Comparison of ENCODE assay signal across 1 cellular context in genomic region chr4:98928505-98929340, GRCh38.
TF ChIP-seq lines count a peak whose summit lies in the region.

TSS of gene EIF4E (minus strand) at chr4:98929133. CDS start at chr4:98929112, 21 bp downstream.

TF ChIP-seq in GM12878, 131 proteins besides CTCF, POLR2A, EP300 and RAD21 (continued from another document and continues in another):
- TF ChIP-seq CUX1 (IDR thresholded peaks at IDR 0.05; ENCODE audit: insufficient replicate concordance, low read depth, low read length) (no peak), NBN (IDR thresholded peaks at IDR 0.05) (peak; percentile 65; the same call in 1 of the 2 replicates), RELB (IDR thresholded peaks at IDR 0.05; ENCODE audit: low read depth) (no peak; the same call in 1 of the 2 replicates), NFXL1 (IDR thresholded peaks at IDR 0.05; ENCODE audit: borderline replicate concordance) (no peak), FOXK2 (IDR thresholded peaks at IDR 0.05) (no peak), RBBP5 (conservative IDR thresholded peaks at IDR 0.05) (no peak), TCF3 (IDR thresholded peaks at IDR 0.05; ENCODE audit: borderline replicate concordance, insufficient read depth, low read depth, low read length) (no peak), TCF7 (IDR thresholded peaks at IDR 0.05; ENCODE audit: borderline replicate concordance) (no peak), POU2F2 (IDR thresholded peaks at IDR 0.05; ENCODE audit: borderline replicate concordance, low read depth, low read length) (peak; percentile 40; the same call in 2 of the 3 replicates), RAD51 (IDR thresholded peaks at IDR 0.05) (peak; percentile 98), FOXM1 (IDR thresholded peaks at IDR 0.05; ENCODE audit: low read depth, low read length) (no peak), NKRF (conservative IDR thresholded peaks at IDR 0.05) (peak; percentile 58; the same call in 1 of the 2 replicates), ZBTB33 (IDR thresholded peaks at IDR 0.05) (0 out of 2 replicates have a peak, but pooled peaks have one; percentile 20), PAX5 (IDR thresholded peaks at IDR 0.05; ENCODE audit: borderline replicate concordance, low read depth, low read length) (no peak; the same call in 1 of the 2 replicates), SUPT20H (IDR thresholded peaks at IDR 0.05; ENCODE audit: borderline replicate concordance, control insufficient read depth, low read depth, low read length) (no peak), JUNB (IDR thresholded peaks at IDR 0.05) (no peak), IRF4 (IDR thresholded peaks at IDR 0.05; ENCODE audit: low read depth, low read length) (no peak), WRNIP1 (IDR thresholded peaks at IDR 0.05; ENCODE audit: borderline replicate concordance, low read depth, low read length) (no peak), ZNF217 (IDR thresholded peaks at IDR 0.05) (no peak), BCL11A (IDR thresholded peaks at IDR 0.05; ENCODE audit: low read depth, low read length) (no peak), GABPA (IDR thresholded peaks at IDR 0.05; ENCODE audit: low read depth) (no peak), SMAD1 (IDR thresholded peaks at IDR 0.05; ENCODE audit: low read depth, partially characterized antibody) (no peak), RB1 (IDR thresholded peaks at IDR 0.05; ENCODE audit: borderline replicate concordance) (peak; percentile 68; the same call in 1 of the 2 replicates), HDAC2 (IDR thresholded peaks at IDR 0.05) (no peak), STAT3 (IDR thresholded peaks at IDR 0.05; ENCODE audit: low read depth, low read length) (no peak), NR2F1 (conservative IDR thresholded peaks at IDR 0.05) (no peak; the same call in 1 of the 2 replicates), TBL1XR1 (IDR thresholded peaks at IDR 0.05; ENCODE audit: low read depth, low read length) (peak; percentile 62; the same call in 1 of the 2 replicates), BRCA1 (IDR thresholded peaks at IDR 0.05; ENCODE audit: low read depth, low read length) (no peak)
- TF ChIP-seq, protein P1, sequence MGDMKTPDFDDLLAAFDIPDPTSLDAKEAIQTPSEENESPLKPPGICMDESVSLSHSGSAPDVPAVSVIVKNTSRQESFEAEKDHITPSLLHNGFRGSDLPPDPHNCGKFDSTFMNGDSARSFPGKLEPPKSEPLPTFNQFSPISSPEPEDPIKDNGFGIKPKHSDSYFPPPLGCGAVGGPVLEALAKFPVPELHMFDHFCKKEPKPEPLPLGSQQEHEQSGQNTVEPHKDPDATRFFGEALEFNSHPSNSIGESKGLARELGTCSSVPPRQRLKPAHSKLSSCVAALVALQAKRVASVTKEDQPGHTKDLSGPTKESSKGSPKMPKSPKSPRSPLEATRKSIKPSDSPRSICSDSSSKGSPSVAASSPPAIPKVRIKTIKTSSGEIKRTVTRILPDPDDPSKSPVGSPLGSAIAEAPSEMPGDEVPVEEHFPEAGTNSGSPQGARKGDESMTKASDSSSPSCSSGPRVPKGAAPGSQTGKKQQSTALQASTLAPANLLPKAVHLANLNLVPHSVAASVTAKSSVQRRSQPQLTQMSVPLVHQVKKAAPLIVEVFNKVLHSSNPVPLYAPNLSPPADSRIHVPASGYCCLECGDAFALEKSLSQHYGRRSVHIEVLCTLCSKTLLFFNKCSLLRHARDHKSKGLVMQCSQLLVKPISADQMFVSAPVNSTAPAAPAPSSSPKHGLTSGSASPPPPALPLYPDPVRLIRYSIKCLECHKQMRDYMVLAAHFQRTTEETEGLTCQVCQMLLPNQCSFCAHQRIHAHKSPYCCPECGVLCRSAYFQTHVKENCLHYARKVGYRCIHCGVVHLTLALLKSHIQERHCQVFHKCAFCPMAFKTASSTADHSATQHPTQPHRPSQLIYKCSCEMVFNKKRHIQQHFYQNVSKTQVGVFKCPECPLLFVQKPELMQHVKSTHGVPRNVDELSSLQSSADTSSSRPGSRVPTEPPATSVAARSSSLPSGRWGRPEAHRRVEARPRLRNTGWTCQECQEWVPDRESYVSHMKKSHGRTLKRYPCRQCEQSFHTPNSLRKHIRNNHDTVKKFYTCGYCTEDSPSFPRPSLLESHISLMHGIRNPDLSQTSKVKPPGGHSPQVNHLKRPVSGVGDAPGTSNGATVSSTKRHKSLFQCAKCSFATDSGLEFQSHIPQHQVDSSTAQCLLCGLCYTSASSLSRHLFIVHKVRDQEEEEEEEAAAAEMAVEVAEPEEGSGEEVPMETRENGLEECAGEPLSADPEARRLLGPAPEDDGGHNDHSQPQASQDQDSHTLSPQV (IDR thresholded peaks at IDR 0.05) = no peak
- TF ChIP-seq, protein P2, sequence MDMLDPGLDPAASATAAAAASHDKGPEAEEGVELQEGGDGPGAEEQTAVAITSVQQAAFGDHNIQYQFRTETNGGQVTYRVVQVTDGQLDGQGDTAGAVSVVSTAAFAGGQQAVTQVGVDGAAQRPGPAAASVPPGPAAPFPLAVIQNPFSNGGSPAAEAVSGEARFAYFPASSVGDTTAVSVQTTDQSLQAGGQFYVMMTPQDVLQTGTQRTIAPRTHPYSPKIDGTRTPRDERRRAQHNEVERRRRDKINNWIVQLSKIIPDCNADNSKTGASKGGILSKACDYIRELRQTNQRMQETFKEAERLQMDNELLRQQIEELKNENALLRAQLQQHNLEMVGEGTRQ (IDR thresholded peaks at IDR 0.05; ENCODE audit: borderline replicate concordance, low read depth, low read length) = peak; percentile 97
- TF ChIP-seq, protein P3, sequence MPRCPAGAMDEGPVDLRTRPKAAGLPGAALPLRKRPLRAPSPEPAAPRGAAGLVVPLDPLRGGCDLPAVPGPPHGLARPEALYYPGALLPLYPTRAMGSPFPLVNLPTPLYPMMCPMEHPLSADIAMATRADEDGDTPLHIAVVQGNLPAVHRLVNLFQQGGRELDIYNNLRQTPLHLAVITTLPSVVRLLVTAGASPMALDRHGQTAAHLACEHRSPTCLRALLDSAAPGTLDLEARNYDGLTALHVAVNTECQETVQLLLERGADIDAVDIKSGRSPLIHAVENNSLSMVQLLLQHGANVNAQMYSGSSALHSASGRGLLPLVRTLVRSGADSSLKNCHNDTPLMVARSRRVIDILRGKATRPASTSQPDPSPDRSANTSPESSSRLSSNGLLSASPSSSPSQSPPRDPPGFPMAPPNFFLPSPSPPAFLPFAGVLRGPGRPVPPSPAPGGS (IDR thresholded peaks at IDR 0.05; ENCODE audit: borderline replicate concordance, insufficient read depth, low read depth, low read length, poor library complexity, severe bottlenecking) = no peak
- TF ChIP-seq, protein P4, sequence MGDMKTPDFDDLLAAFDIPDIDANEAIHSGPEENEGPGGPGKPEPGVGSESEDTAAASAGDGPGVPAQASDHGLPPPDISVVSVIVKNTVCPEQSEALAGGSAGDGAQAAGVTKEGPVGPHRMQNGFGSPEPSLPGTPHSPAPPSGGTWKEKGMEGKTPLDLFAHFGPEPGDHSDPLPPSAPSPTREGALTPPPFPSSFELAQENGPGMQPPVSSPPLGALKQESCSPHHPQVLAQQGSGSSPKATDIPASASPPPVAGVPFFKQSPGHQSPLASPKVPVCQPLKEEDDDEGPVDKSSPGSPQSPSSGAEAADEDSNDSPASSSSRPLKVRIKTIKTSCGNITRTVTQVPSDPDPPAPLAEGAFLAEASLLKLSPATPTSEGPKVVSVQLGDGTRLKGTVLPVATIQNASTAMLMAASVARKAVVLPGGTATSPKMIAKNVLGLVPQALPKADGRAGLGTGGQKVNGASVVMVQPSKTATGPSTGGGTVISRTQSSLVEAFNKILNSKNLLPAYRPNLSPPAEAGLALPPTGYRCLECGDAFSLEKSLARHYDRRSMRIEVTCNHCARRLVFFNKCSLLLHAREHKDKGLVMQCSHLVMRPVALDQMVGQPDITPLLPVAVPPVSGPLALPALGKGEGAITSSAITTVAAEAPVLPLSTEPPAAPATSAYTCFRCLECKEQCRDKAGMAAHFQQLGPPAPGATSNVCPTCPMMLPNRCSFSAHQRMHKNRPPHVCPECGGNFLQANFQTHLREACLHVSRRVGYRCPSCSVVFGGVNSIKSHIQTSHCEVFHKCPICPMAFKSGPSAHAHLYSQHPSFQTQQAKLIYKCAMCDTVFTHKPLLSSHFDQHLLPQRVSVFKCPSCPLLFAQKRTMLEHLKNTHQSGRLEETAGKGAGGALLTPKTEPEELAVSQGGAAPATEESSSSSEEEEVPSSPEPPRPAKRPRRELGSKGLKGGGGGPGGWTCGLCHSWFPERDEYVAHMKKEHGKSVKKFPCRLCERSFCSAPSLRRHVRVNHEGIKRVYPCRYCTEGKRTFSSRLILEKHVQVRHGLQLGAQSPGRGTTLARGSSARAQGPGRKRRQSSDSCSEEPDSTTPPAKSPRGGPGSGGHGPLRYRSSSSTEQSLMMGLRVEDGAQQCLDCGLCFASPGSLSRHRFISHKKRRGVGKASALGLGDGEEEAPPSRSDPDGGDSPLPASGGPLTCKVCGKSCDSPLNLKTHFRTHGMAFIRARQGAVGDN (IDR thresholded peaks at IDR 0.05) = peak; percentile 15; the same call in 1 of the 2 replicates
